ENCODE assay signal across 1 cellular context in the genomic region with DNA sequence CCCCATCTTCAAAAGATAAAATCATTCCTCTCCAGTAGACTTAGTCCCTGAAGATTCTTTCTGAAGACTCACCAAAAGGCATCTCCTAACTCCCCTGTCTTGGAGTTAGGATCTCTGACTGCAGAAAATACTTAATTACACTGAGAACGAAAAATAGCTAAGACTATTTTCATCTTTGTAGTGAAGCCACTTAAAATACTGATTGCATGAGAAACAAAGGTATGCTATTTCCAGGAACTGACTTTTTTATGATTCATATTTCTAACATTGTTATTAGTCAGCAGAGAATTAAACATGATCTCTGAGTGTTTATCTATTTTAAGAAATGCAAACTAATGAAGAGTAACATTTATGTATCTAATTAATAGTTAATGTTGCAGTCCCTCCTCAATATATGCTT.
TF ChIP-seq lines count a peak whose summit lies in the region.

No MANE protein-coding gene starts in this region.

TF ChIP-seq in IMR-90, 13 proteins besides CTCF, POLR2A, EP300 and RAD21 (continued from another document):
- TF ChIP-seq, protein P1, sequence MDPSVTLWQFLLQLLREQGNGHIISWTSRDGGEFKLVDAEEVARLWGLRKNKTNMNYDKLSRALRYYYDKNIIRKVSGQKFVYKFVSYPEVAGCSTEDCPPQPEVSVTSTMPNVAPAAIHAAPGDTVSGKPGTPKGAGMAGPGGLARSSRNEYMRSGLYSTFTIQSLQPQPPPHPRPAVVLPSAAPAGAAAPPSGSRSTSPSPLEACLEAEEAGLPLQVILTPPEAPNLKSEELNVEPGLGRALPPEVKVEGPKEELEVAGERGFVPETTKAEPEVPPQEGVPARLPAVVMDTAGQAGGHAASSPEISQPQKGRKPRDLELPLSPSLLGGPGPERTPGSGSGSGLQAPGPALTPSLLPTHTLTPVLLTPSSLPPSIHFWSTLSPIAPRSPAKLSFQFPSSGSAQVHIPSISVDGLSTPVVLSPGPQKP (IDR thresholded peaks at IDR 0.05; ENCODE audit: borderline replicate concordance, low read depth, low read length) = no peak
- TF ChIP-seq RCOR1 (IDR thresholded peaks at IDR 0.05; ENCODE audit: insufficient replicate concordance, low read length) (no peak), SMC3 (IDR thresholded peaks at IDR 0.05; ENCODE audit: low read depth, low read length) (no peak), NFE2L2 (IDR thresholded peaks at IDR 0.05; ENCODE audit: low read depth, low read length) (no peak)
